ENCODE assay signal across 15 cellular contexts in genomic region chr5:157926171-157926671, GRCh38.
A peak's percentile ranks its signal among the peaks of the same experiment; 100 is the strongest.
DNase-seq lines count a peak whose midpoint lies in the region; ATAC-seq and TF ChIP-seq lines count a peak whose summit lies in the region.
"Had no signal": no experiment of that assay in that cellular context is flagged by ENCODE, and none has a peak within 500 bp of the region (broad histone marks: within the 10 kb centered on the region; RNA-seq: fewer than 3 reads in every experiment).

No MANE protein-coding gene starts in this region.

- intact Hi-C loops in left colon (cut with DNase I, micrococcal nuclease) = no loop called here

- no peak overlapping the region for H3K4me3 ChIP-seq in BE2C (ENCODE audit: low read depth, low read length)
- H3K4me3 ChIP-seq in mucosa of rectum (ENCODE audit: low read length in 2 of 2) = no peak overlapping the region
- H3K4me3 ChIP-seq: SJSA1 had no signal

- H3K27me3 ChIP-seq in BE2C (no peaks in the 10 kb centered on the region), mucosa of rectum (ENCODE audit: control insufficient read depth in 2 of 2, insufficient read depth in 2 of 2, low read length in 2 of 2) (no peaks in the 10 kb centered on the region)

- H3K4me1 ChIP-seq in BE2C (peaks cover 9% of the 10 kb centered on the region), mucosa of rectum (ENCODE audit: control insufficient read depth in 2 of 2, insufficient read depth in 2 of 2, low read length in 2 of 2) (peaks cover 3 to 26% of the 10 kb centered on the region in 2 donors)
- H3K4me1 ChIP-seq: Caco-2, SJSA1 had no signal

- no peaks in the 10 kb centered on the region for H3K9me3 ChIP-seq in BE2C
- no peaks in the 10 kb centered on the region for H3K9me3 ChIP-seq in mucosa of rectum (ENCODE audit: control insufficient read depth in 2 of 2, low read length in 2 of 2)
- H3K9me3 ChIP-seq: Caco-2, SJSA1 had no signal

- peak; percentile 35 for DNase-seq in BE2C
- peak; percentile 35 for DNase-seq in SK-N-DZ (ENCODE audit: low spot score)
- DNase-seq in left colon = peak in 1 of 2 donors; percentile 39
- DNase-seq in amniotic stem cell (lab: John Stamatoyannopoulos, UW) = no peak
- no peak for DNase-seq in SHP77 treated with DMSO at 0.1 percent for 48 hours (lab: John Stamatoyannopoulos, UW)
- DNase-seq: Caco-2, Karpas-422, MM.1S, NCI-H1105 treated with DMSO at 0.1 percent for 48 hours, NCI-H187 treated with DMSO at 0.1 percent for 48 hours, NCI-H2171 had no signal

- ATAC-seq in left colon = peak; percentile 52
- no peak for ATAC-seq in HG03159 (IDR thresholded peaks at IDR 0.05; ENCODE audit: unreplicated experiment)
- ATAC-seq in GM18858 (IDR thresholded peaks at IDR 0.05; ENCODE audit: unreplicated experiment) = no peak

- no peak for TF ChIP-seq CTCF in BE2C (IDR thresholded peaks at IDR 0.05; ENCODE audit: low read depth, low read length)

- H3K36me3 ChIP-seq in BE2C (no peaks in the 10 kb centered on the region), mucosa of rectum (ENCODE audit: control insufficient read depth in 2 of 2, insufficient read depth in 2 of 2, low read length in 2 of 2) (no peaks in the 10 kb centered on the region)
- H3K36me3 ChIP-seq: SJSA1 had no signal

- no peak overlapping the region for H3K9ac ChIP-seq in mucosa of rectum (ENCODE audit: low read depth in 1 of 2, low read length in 2 of 2)

- H3K27ac ChIP-seq in mucosa of rectum (ENCODE audit: low read depth in 2 of 2, low read length in 2 of 2) = peak overlapping the region; percentile 73 to 86
- H3K27ac ChIP-seq: SJSA1 had no signal

Comparison
In these comparisons a context has a peak if more than half of its experiments do, and no peak if none do; other contexts are left out.
1. DNase-seq: peak in BE2C (single experiment) and SK-N-DZ (single experiment); none in amniotic stem cell (single experiment) and SHP77 treated with DMSO at 0.1 percent for 48 hours (single experiment).